In the genomic region with DNA sequence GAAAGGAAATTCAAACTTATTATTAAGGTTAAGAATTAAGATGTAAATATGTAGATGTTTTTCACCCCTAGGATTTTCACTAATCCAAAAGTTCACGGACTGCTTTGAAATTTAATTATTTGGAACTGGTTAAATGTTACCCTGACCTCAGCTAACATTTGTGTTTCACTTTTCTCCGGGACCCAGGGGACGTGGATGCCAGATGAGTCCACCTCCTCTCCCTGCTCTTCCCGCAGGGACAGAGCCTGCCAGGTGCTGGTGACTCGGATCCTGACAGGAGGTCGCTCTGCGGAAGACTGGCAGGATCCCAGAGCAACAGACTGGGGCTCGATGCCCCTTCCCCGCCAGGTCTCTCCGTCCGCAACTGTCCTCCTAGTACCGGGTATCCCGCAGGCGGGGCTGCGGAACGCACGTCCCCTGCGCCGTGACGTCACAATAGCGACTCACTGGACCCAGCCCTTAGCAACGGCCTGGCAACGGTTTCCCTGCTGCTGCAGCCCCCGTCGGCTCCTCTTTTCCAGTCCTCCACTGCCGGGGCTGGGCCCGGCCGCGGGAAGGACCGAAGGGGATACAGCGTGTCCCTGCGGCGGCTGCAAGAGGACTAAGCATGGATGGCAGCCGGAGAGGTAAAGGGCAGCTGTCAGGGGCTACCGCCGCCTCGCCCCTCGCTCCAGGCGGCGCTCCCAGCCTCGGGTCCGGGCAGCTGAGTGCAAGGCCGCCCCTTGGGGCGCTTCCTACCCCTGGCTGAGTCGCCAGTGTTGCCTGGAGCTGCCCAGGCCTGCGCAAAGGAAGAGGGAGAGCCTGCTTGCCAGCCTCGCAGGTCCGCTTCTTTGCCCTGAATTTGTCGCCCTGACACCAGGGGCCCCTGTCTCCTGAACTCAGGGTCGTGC, we compare ENCODE assay signal across 8 cellular contexts. TPM values are rescaled to one million over a fixed set of nuclear protein-coding genes. Genes with fewer than 3 reads are reported as not detected.
DNase-seq lines count a peak whose midpoint lies in the region; ATAC-seq and TF ChIP-seq lines count a peak whose summit lies in the region.

A gene with protein sequence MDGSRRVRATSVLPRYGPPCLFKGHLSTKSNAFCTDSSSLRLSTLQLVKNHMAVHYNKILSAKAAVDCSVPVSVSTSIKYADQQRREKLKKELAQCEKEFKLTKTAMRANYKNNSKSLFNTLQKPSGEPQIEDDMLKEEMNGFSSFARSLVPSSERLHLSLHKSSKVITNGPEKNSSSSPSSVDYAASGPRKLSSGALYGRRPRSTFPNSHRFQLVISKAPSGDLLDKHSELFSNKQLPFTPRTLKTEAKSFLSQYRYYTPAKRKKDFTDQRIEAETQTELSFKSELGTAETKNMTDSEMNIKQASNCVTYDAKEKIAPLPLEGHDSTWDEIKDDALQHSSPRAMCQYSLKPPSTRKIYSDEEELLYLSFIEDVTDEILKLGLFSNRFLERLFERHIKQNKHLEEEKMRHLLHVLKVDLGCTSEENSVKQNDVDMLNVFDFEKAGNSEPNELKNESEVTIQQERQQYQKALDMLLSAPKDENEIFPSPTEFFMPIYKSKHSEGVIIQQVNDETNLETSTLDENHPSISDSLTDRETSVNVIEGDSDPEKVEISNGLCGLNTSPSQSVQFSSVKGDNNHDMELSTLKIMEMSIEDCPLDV (plus strand): TSS at position 446 of the 890 bp plus-strand sequence. CDS start 162 bp downstream, at position 608.

- H3K9me3 ChIP-seq in RWPE2 (ENCODE audit: severe bottlenecking), result no peaks in the 10 kb centered on the region

- H3K4me3 ChIP-seq in RWPE2 (ENCODE audit: severe bottlenecking) (peak within 1 kb of the TSS; percentile 69), fibroblast of villous mesenchyme (ENCODE audit: low read depth, low read length) (peak within 1 kb of the TSS; percentile 96)

- H3K36me3 Mint-ChIP-seq in nephron progenitor cell (ENCODE audit: low read depth), result no peaks in the 10 kb centered on the region
- no peaks in the 10 kb centered on the region for H3K36me3 Mint-ChIP-seq in stimulated activated naive CD8-positive, alpha-beta T cell treated with anti-CD3 and anti-CD28 coated beads, Interleukin-15, Interleukin-2, amounts not matched to agents 100 ng/mL and 50 ng/mL, for 24 hours (ENCODE audit: low read depth)

- no peaks in the 10 kb centered on the region for H3K27me3 ChIP-seq in RWPE2 (ENCODE audit: insufficient read depth, poor library complexity, severe bottlenecking)

- peaks cover 4% of the 10 kb centered on the region for H3K4me1 ChIP-seq in RWPE2 (ENCODE audit: insufficient read depth, poor library complexity, severe bottlenecking)

- ATAC-seq in RWPE2 (ENCODE audit: low read depth), result peak; percentile 96

- TF ChIP-seq CTCF in RWPE2 (IDR thresholded peaks at IDR 0.05; ENCODE audit: poor library complexity, severe bottlenecking) (peak; percentile 24), fibroblast of villous mesenchyme (IDR thresholded peaks at IDR 0.05; ENCODE audit: insufficient read depth, low read depth, low read length) (no peak), nephron progenitor cell (IDR thresholded peaks at IDR 0.05) (no peak)

- H3K27ac Mint-ChIP-seq in nephron progenitor cell, result peak within 1 kb of the TSS; percentile 80
- H3K27ac Mint-ChIP-seq in stimulated activated naive CD8-positive, alpha-beta T cell treated with anti-CD3 and anti-CD28 coated beads, Interleukin-15, Interleukin-2, amounts not matched to agents 100 ng/mL and 50 ng/mL, for 24 hours, result peak within 1 kb of the TSS; percentile 88

- no peaks in the 10 kb centered on the region for H3K9me3 Mint-ChIP-seq in nephron progenitor cell
- no peaks in the 10 kb centered on the region for H3K9me3 Mint-ChIP-seq in stimulated activated naive CD8-positive, alpha-beta T cell treated with anti-CD3 and anti-CD28 coated beads, Interleukin-15, Interleukin-2, amounts not matched to agents 100 ng/mL and 50 ng/mL, for 24 hours

- peaks cover 19% of the 10 kb centered on the region for H3K4me1 Mint-ChIP-seq in nephron progenitor cell
- peaks cover 20% of the 10 kb centered on the region for H3K4me1 Mint-ChIP-seq in stimulated activated naive CD8-positive, alpha-beta T cell treated with anti-CD3 and anti-CD28 coated beads, Interleukin-15, Interleukin-2, amounts not matched to agents 100 ng/mL and 50 ng/mL, for 24 hours (ENCODE audit: low read depth)

- H3K27me3 Mint-ChIP-seq in nephron progenitor cell (ENCODE audit: low read depth, poor library complexity), result peaks cover 30% of the 10 kb centered on the region
- no peaks in the 10 kb centered on the region for H3K27me3 Mint-ChIP-seq in stimulated activated naive CD8-positive, alpha-beta T cell treated with anti-CD3 and anti-CD28 coated beads, Interleukin-15, Interleukin-2, amounts not matched to agents 100 ng/mL and 50 ng/mL, for 24 hours

- no peak within 1 kb of the TSS for H3K27ac ChIP-seq in RWPE2 (ENCODE audit: poor library complexity, severe bottlenecking)

- DNase-seq in ELR (ENCODE audit: low read depth) (peak; percentile 91), GOT3 (lab: John Stamatoyannopoulos, UW) (peak; percentile 2), LHCN-M2 (ENCODE audit: low read depth) (peak; percentile 85), RWPE2 (ENCODE audit: low spot score) (peak; percentile 94), activated gamma-delta T cell treated with Interleukin-2 at 50 U/mL for 16 hours (peak; percentile 71), fibroblast of villous mesenchyme (ENCODE audit: low read depth) (peak; percentile 91), nephron progenitor cell (peak; percentile 96)

- peak within 1 kb of the TSS; percentile 97 for H3K4me3 Mint-ChIP-seq in nephron progenitor cell
- H3K4me3 Mint-ChIP-seq in stimulated activated naive CD8-positive, alpha-beta T cell treated with anti-CD3 and anti-CD28 coated beads, Interleukin-15, Interleukin-2, amounts not matched to agents 100 ng/mL and 50 ng/mL, for 24 hours, result peak within 1 kb of the TSS; percentile 98

- no peaks in the 10 kb centered on the region for H3K36me3 ChIP-seq in RWPE2 (ENCODE audit: low read depth)

RNA-seq across cellular contexts. Expression of the gene that starts here (rescaled TPM):
- total RNA-seq in LHCN-M2 (2014; rRNA removed) (8.7 and 11.0 TPM in 2 replicates), fibroblast of villous mesenchyme (11.0 and 13.0 TPM in 2 replicates)
- polyA plus RNA-seq in LHCN-M2 (2012), result 2.7 TPM

Comparison
In these comparisons a context has a peak if more than half of its experiments do, and no peak if none do; other contexts are left out.
1. DNase-seq: peak in every context shown above with its lines; median percentile 96 in nephron progenitor cell; 94 in RWPE2; 91 in ELR; 91 in fibroblast of villous mesenchyme; 85 in LHCN-M2; 71 in activated gamma-delta T cell treated with Interleukin-2 at 50 U/mL for 16 hours; 2 in GOT3.